12 cellular contexts compared by ENCODE assay signal in the genomic region with DNA sequence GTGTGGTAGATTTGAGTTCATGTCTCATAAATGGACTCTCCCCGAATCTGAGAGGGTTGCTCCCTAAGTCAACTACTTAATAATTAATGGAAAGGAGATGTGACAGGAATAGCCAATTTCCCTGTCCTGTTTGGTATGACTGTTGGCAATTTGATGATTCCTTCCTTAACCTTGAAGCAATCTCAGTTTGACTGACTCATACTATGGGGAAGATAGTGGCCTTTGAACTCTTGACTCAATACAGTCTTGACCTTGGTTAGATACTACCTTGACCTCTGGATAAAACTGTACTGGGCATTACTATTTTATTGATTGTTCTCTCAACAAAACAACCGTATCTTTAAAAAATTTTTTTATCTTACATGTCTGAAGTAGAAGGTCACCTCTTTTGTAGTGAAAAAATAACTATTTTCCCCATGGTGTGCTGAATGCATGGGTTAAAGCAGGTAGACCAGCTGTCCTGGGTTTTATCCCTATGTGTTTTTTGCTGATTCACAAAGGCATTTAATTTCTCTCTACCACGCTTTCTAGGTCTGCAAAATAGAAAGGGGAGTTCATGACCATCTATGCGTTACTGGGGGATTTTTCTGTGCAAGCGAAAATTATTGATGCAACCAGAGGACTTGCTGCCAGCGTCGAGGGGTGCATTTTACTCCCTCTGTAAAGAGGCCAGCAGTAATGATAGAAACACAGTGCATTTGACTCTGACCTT.
DNase-seq lines count a peak whose midpoint lies in the region; ATAC-seq, FAIRE-seq and TF ChIP-seq lines count a peak whose summit lies in the region.
"Had no signal": no experiment of that assay in that cellular context is flagged by ENCODE, and none has a peak within 500 bp of the region (broad histone marks: within the 10 kb centered on the region; RNA-seq: fewer than 3 reads in every experiment).

No MANE protein-coding gene starts in this region.

- H3K4me1 ChIP-seq in cardiac muscle cell (ENCODE audit: low read depth) (peaks cover 34% of the 10 kb centered on the region), heart right ventricle (peaks cover 0 to 74% (median 29%) of the 10 kb centered on the region in 9 donors), urinary bladder (ENCODE audit: insufficient read depth) (peaks cover 1% of the 10 kb centered on the region)
- H3K4me1 ChIP-seq: uterus had no signal

- H3K36me3 ChIP-seq in cardiac muscle cell (no peaks in the 10 kb centered on the region), heart right ventricle (peaks cover 0 to 13% (median 0%) of the 10 kb centered on the region in 9 donors), urinary bladder (ENCODE audit: insufficient read depth) (no peaks in the 10 kb centered on the region)
- H3K36me3 ChIP-seq: MG63, uterus had no signal

- ATAC-seq in heart right ventricle = no peak

- no peaks in the 10 kb centered on the region for H3K27me3 ChIP-seq in cardiac muscle cell
- no peaks in the 10 kb centered on the region for H3K27me3 ChIP-seq in heart right ventricle
- H3K27me3 ChIP-seq: MG63, uterus had no signal

- no peak for DNase-seq in cardiac muscle cell (ENCODE audit: low read depth in 1 of 2, low spot score in 1 of 2)
- DNase-seq in heart right ventricle = no peak
- no peak for DNase-seq in RCC 7860 (ENCODE audit: low spot score)
- DNase-seq in kidney tubule cell (ENCODE audit: low spot score) = peak; percentile 59
- no peak for DNase-seq in HEK293T (ENCODE audit: extremely low spot score)
- no peak for DNase-seq in stimulated activated CD4-positive, alpha-beta T cell treated with anti-CD3 and anti-CD28 coated beads, Interleukin-15, amount 100 ng/mL, for 24 hours
- no peak for DNase-seq in D341Med (ENCODE audit: low spot score)
- DNase-seq: cortex of kidney, MG63, uterus had no signal

- no peaks in the 10 kb centered on the region for H3K9me3 ChIP-seq in cardiac muscle cell (ENCODE audit: low read depth)
- H3K9me3 ChIP-seq in heart right ventricle = no peaks in the 10 kb centered on the region
- H3K9me3 ChIP-seq: MG63, uterus had no signal

- H3K27ac ChIP-seq in cardiac muscle cell (peak overlapping the region; percentile 11), heart right ventricle (no peak overlapping the region), urinary bladder (ENCODE audit: low read depth) (peak overlapping the region; percentile 18)
- H3K27ac ChIP-seq: RWPE1, uterus had no signal

- intact Hi-C loops in heart right ventricle (cut with DNase I) = loop anchor here in 1 of 10 donors (10.0 kb wide), 2 partner anchors 85 to 145 kb away; no protein-coding TSS in a partner anchor

- no peak overlapping the region for H3K4me3 ChIP-seq in cardiac muscle cell
- H3K4me3 ChIP-seq in heart right ventricle = no peak overlapping the region
- H3K4me3 ChIP-seq in urinary bladder (ENCODE audit: low read depth, low read length) = no peak overlapping the region
- H3K4me3 ChIP-seq: MG63, uterus had no signal

- POLR2A ChIA-PET in HEK293T (lab: Yijun Ruan, JAX) = no interaction called here

- no peak for TF ChIP-seq CTCF in cardiac muscle cell (IDR thresholded peaks at IDR 0.05; ENCODE audit: low read depth, low read length)
- TF ChIP-seq CTCF in heart right ventricle (IDR thresholded peaks at IDR 0.05) = no peak

- WGBS in heart right ventricle, 2 donors = 95 to 97% methylated on average over 7 of the region's 7 CpGs
- 83% methylated on average over 7 of the region's 7 CpGs for WGBS in urinary bladder

- CTCF ChIA-PET in HEK293T (lab: Yijun Ruan, JAX) = no interaction called here

- FAIRE-seq in RCC 7860 (lab: Jason Lieb, UNC) = peak; percentile 52

TF ChIP-seq in HEK293T, 16 proteins besides CTCF, POLR2A, EP300 and RAD21:
- TF ChIP-seq ELF4 (IDR thresholded peaks at IDR 0.05) (no peak), FOXA1 (IDR thresholded peaks at IDR 0.05) (no peak), HDGF (IDR thresholded peaks at IDR 0.05; ENCODE audit: borderline replicate concordance) (no peak)

Comparison
In these comparisons a context has a peak if more than half of its experiments do, and no peak if none do; other contexts are left out.
1. H3K27ac ChIP-seq: peak in cardiac muscle cell (single experiment) and urinary bladder (single experiment); none in heart right ventricle (0 of 10).